Comparison of ENCODE assay signal across 8 cellular contexts in the genomic region with DNA sequence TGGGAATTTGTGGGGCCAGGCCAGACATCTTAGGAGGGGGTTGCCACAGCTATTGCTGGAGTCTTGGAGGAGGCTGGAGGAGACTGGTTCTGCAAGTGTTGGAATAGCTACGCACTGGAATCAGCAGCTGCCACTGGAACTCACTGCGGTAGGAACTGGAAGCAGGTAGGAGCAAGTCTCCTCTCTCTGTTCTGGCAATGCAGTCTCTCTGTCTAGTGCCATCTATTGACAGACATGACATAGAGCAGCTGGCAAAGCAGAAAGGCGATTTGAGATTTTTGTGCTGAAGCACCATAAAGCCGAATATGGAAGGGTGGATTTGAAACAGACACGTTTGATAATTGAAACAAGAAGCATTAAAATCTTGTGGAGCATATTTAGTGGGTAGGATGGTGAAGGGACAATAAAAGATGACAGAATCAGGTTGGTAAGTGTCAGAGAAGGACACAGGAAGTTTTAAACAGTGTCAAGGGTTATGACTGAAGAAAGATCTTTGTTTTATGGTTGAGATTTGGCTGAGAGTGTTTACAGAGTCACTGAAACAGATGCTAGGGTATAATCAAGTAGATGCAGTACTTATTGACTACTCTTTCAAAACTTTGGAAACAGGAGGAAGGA. TPM values are rescaled to one million over a fixed set of nuclear protein-coding genes. Genes with fewer than 3 reads are reported as not detected.
DNase-seq lines count a peak whose midpoint lies in the region; ATAC-seq and TF ChIP-seq lines count a peak whose summit lies in the region.

No MANE protein-coding gene starts in this region.

- no peak overlapping the region for H2BK12ac ChIP-seq in H9 (ENCODE audit: insufficient read length, low read depth, low read length)

- no peak overlapping the region for H3K9ac ChIP-seq in H9 (ENCODE audit: extremely low read depth, insufficient read length, low read length)

- TF ChIP-seq CTCF in H9 (conservative IDR thresholded peaks at IDR 0.05) (peak; percentile 79), nephron (IDR thresholded peaks at IDR 0.05; ENCODE audit: unreplicated experiment in 3 of 3) (peak; percentile 57 to 59 (median 57))

- peaks cover 5% of the 10 kb centered on the region for H3K27me3 Mint-ChIP-seq in activated CD8-positive, alpha-beta memory T cell treated with anti-CD3 and anti-CD28 coated beads, Interleukin-2, amount 10 ng/mL, durations not matched to agents 7 days and 5 days
- H3K27me3 Mint-ChIP-seq in H9 (ENCODE audit: low read depth) (no peaks in the 10 kb centered on the region), nephron (ENCODE audit: low read depth) (no peaks in the 10 kb centered on the region)

- no peak overlapping the region for H3K27ac Mint-ChIP-seq in activated CD8-positive, alpha-beta memory T cell treated with anti-CD3 and anti-CD28 coated beads, Interleukin-2, amount 10 ng/mL, durations not matched to agents 7 days and 5 days
- H3K27ac Mint-ChIP-seq in H9 (no peak overlapping the region), nephron (no peak overlapping the region)

- H3T11ph ChIP-seq in H9 (ENCODE audit: low read length), result no peak overlapping the region

- no peak overlapping the region for H3K14ac ChIP-seq in H9 (ENCODE audit: insufficient read depth, low read length)

- H3K56ac ChIP-seq in H9 (ENCODE audit: insufficient read length, low read depth, low read length), result no peak overlapping the region

- H3K4me2 ChIP-seq in H9 (ENCODE audit: insufficient read depth, insufficient read length, low read length), result no peak overlapping the region

- H2BK120ac ChIP-seq in H9 (ENCODE audit: low read depth, low read length, poor library complexity, severe bottlenecking), result no peak overlapping the region

- H3K4me1 ChIP-seq in H9 (ENCODE audit: insufficient read depth, low read length), result peaks cover 4% of the 10 kb centered on the region; the same call in 1 of the 2 replicates

- no peaks in the 10 kb centered on the region for H3K79me2 ChIP-seq in H9 (ENCODE audit: insufficient read depth, low read length)

- H3K27me3 ChIP-seq in H9 (ENCODE audit: insufficient read depth, low read length), result no peaks in the 10 kb centered on the region

- H2AK5ac ChIP-seq in H9 (ENCODE audit: insufficient read length, low read length), result no peak overlapping the region

- H2BK5ac ChIP-seq in H9 (ENCODE audit: insufficient read length, low read length), result no peak overlapping the region

- no peaks in the 10 kb centered on the region for H3K36me3 Mint-ChIP-seq in activated CD8-positive, alpha-beta memory T cell treated with anti-CD3 and anti-CD28 coated beads, Interleukin-2, amount 10 ng/mL, durations not matched to agents 7 days and 5 days
- H3K36me3 Mint-ChIP-seq in H9 (ENCODE audit: insufficient read depth in 1 of 3, low read depth in 3 of 3) (peaks cover 0 to 2% (median 0%) of the 10 kb centered on the region in 3 experiments; a peak in 2 of 7 replicates), nephron (ENCODE audit: low read depth) (no peaks in the 10 kb centered on the region)

- peaks cover 6% of the 10 kb centered on the region for H3K4me1 Mint-ChIP-seq in activated CD8-positive, alpha-beta memory T cell treated with anti-CD3 and anti-CD28 coated beads, Interleukin-2, amount 10 ng/mL, durations not matched to agents 7 days and 5 days
- H3K4me1 Mint-ChIP-seq in H9 (peaks cover 8 to 14% of the 10 kb centered on the region in 2 experiments), nephron (peaks cover 13% of the 10 kb centered on the region)

- H2BK20ac ChIP-seq in H9 (ENCODE audit: low read depth, low read length, poor library complexity, severe bottlenecking), result no peak overlapping the region

- no peak overlapping the region for H3K4ac ChIP-seq in H9 (ENCODE audit: low read depth, low read length)

- no peak overlapping the region for H3K18ac ChIP-seq in H9 (ENCODE audit: insufficient read length, low read depth, low read length)

- no peak overlapping the region for H3K23ac ChIP-seq in H9 (ENCODE audit: insufficient read length, low read depth, low read length)

- no peak for DNase-seq in activated CD8-positive, alpha-beta memory T cell treated with anti-CD3 and anti-CD28 coated beads, Interleukin-2, amount 10 ng/mL, durations not matched to agents 7 days and 5 days
- no peak for DNase-seq in activated CD8-positive, alpha-beta memory T cell treated with anti-CD3 and anti-CD28 coated beads, Interleukin-2, amount 50 U/mL, for 48 hours
- DNase-seq in H9 (peak; percentile 77), NAMALWA (ENCODE audit: low spot score) (peak; percentile 66), SK-MEL-5 (ENCODE audit: low read depth, low spot score) (peak; percentile 71)

- in situ Hi-C loops in SK-MEL-5 (cut with HindIII; ENCODE audit: low pct_unique_long_range_greater_than_20kb, low sequenced_read_pairs), result no loop called here

- no peak overlapping the region for H4K5ac ChIP-seq in H9 (ENCODE audit: insufficient read length, low read depth, low read length)

- no CpG with 5 or more reads among the region's 5 CpGs for WGBS in H9 (ENCODE audit: extremely low coverage, insufficient read length, low lambda C conversion rate)

- H3K23me2 ChIP-seq in H9 (ENCODE audit: insufficient read length, low read depth, low read length, poor library complexity, severe bottlenecking), result no peaks in the 10 kb centered on the region

- no peak overlapping the region for H2BK15ac ChIP-seq in H9 (ENCODE audit: low read depth, low read length)

- no peak overlapping the region for H2AFZ ChIP-seq in H9 (ENCODE audit: low read length)

- no peaks in the 10 kb centered on the region for H3K79me1 ChIP-seq in H9 (ENCODE audit: insufficient read depth, low read depth, low read length, poor library complexity, severe bottlenecking)

- H3K9me3 Mint-ChIP-seq in activated CD8-positive, alpha-beta memory T cell treated with anti-CD3 and anti-CD28 coated beads, Interleukin-2, amount 10 ng/mL, durations not matched to agents 7 days and 5 days (ENCODE audit: low read depth), result no peaks in the 10 kb centered on the region
- H3K9me3 Mint-ChIP-seq in H9 (peaks cover 0 to 2% of the 10 kb centered on the region in 2 experiments; a peak in 1 of 5 replicates), nephron (no peaks in the 10 kb centered on the region)

- H3K9me3 ChIP-seq in H9 (ENCODE audit: control insufficient read depth, low read depth, low read length), result no peaks in the 10 kb centered on the region

- CTCF ChIA-PET in activated CD8-positive, alpha-beta memory T cell treated with anti-CD3 and anti-CD28 coated beads, Interleukin-2, amount 10 ng/mL, durations not matched to agents 7 days and 5 days (lab: Charles Lee), result interaction anchor here (0.6 to 2.2 kb wide), 14 partner anchors 9 to 93 kb away, joined by 3 to 8 read pairs (median 5); partner anchors contain the start of gene SYNPO2

- no peak overlapping the region for H3K27ac ChIP-seq in H9 (ENCODE audit: insufficient read length, low read depth, low read length)

- H4K8ac ChIP-seq in H9 (replicated peaks; ENCODE audit: insufficient read length, low read depth, low read length), result no peak overlapping the region

- no peak overlapping the region for H4K91ac ChIP-seq in H9 (ENCODE audit: insufficient read length, low read depth, low read length)

- no peak overlapping the region for H3K4me3 Mint-ChIP-seq in activated CD8-positive, alpha-beta memory T cell treated with anti-CD3 and anti-CD28 coated beads, Interleukin-2, amount 10 ng/mL, durations not matched to agents 7 days and 5 days
- H3K4me3 Mint-ChIP-seq in H9 (no peak overlapping the region), nephron (no peak overlapping the region)

- ATAC-seq in activated CD8-positive, alpha-beta memory T cell treated with anti-CD3 and anti-CD28 coated beads, Interleukin-2, amount 10 ng/mL, durations not matched to agents 7 days and 5 days, result peak; percentile 57
- ATAC-seq in esophagus mucosa (peak; percentile 92), GM19328 (IDR thresholded peaks at IDR 0.05; ENCODE audit: unreplicated experiment) (no peak)

- H4K20me1 ChIP-seq in H9 (ENCODE audit: control insufficient read depth, insufficient read depth, insufficient read length), result no peaks in the 10 kb centered on the region

RNA-seq across cellular contexts. Expression of gene SYNPO2, which starts 23.5 kb away (rescaled TPM):
- total RNA-seq in activated CD8-positive, alpha-beta memory T cell treated with anti-CD3 and anti-CD28 coated beads, Interleukin-2, amount 10 ng/mL, durations not matched to agents 7 days and 5 days, result 1 to 10 TPM in 1 of 2 experiments, under 1 TPM in 1; 0.89 to 1.0 TPM
- 1.1 and 1.2 TPM in 2 replicates for total RNA-seq in H9 (2021)
- total RNA-seq in SK-MEL-5 (2014; rRNA removed; shearing (Covaris generic)), result 0.32 and 0.69 TPM in 2 replicates
- polyA plus RNA-seq in SK-MEL-5 (2015; cell fraction: cytosol; rRNA removed), result 0.39 and 0.48 TPM in 2 replicates
- 0.43 and 0.47 TPM in 2 replicates for polyA plus RNA-seq in SK-MEL-5 (2015; cell fraction: nucleus; rRNA removed)
- 13.3 TPM for total RNA-seq in esophagus mucosa

RNA-seq across cellular contexts. Expression of gene SEC24D, which starts 29.3 kb away (rescaled TPM):
- 10 to 100 TPM; 40.3 to 40.6 TPM for total RNA-seq in activated CD8-positive, alpha-beta memory T cell treated with anti-CD3 and anti-CD28 coated beads, Interleukin-2, amount 10 ng/mL, durations not matched to agents 7 days and 5 days
- total RNA-seq in H9 (2021) (59.1 and 61.5 TPM in 2 replicates), esophagus mucosa (14.0 TPM)
- 10.3 and 12.1 TPM in 2 replicates for total RNA-seq in SK-MEL-5 (2014; rRNA removed; shearing (Covaris generic))
- 14.9 and 19.3 TPM in 2 replicates for polyA plus RNA-seq in SK-MEL-5 (2015; cell fraction: cytosol; rRNA removed)
- polyA plus RNA-seq in SK-MEL-5 (2015; cell fraction: nucleus; rRNA removed), result 13.5 and 18.7 TPM in 2 replicates

Comparison
In these comparisons a context has a peak if more than half of its experiments do, and no peak if none do; other contexts are left out.
1. DNase-seq: peak in H9 (single experiment), NAMALWA (single experiment) and SK-MEL-5 (single experiment); none in activated CD8-positive, alpha-beta memory T cell treated with anti-CD3 and anti-CD28 coated beads, Interleukin-2, amount 10 ng/mL, durations not matched to agents 7 days and 5 days (single experiment) and activated CD8-positive, alpha-beta memory T cell treated with anti-CD3 and anti-CD28 coated beads, Interleukin-2, amount 50 U/mL, for 48 hours (single experiment).